In the genomic region with DNA sequence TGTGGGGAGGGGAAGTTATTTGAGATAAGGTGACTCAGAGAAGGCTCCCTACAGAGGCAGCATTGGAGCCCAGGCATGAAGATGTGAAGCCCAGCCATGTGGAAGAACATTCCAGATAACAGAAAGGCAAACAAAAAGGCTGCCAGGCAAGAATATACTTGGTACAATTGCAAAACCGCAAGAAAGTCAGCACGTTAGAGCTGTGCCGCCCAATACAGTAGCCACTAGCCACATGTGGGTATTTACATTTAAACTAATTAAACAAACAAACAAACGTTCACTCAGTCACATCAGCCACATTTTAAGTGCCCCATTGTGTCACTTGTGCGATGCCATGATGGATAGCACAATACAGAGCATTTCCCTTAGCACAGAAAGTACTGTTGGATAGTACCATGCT, we compare ENCODE assay signal across 26 cellular contexts.
DNase-seq lines count a peak whose midpoint lies in the region; ATAC-seq, FAIRE-seq and TF ChIP-seq lines count a peak whose summit lies in the region.
"Had no signal": no experiment of that assay in that cellular context is flagged by ENCODE, and none has a peak within 500 bp of the region (broad histone marks: within the 10 kb centered on the region; RNA-seq: fewer than 3 reads in every experiment).

No MANE protein-coding gene starts in this region.

- POLR2A ChIA-PET in K562 (lab: Yijun Ruan, JAX) = no interaction called here

- no peaks in the 10 kb centered on the region for H3K9me3 Mint-ChIP-seq in neural progenitor cell
- peaks cover 8% of the 10 kb centered on the region for H3K9me3 Mint-ChIP-seq in activated naive CD8-positive, alpha-beta T cell treated with anti-CD3 and anti-CD28 coated beads for 36 hours
- H3K9me3 Mint-ChIP-seq: activated naive CD4-positive, alpha-beta T cell treated with anti-CD3 and anti-CD28 coated beads, Interleukin-2, amount 50 U/mL, for 24 hours had no signal

- BruUV-seq in K562 (replicated peaks; lab: Mats Ljungman, UMichigan) = no TSS peak

- H2AFZ ChIP-seq in K562 (ENCODE audit: low read depth, low read length) = no peak overlapping the region
- H2AFZ ChIP-seq in neural progenitor cell (replicated peaks) = no peak overlapping the region

- in situ Hi-C loops in K562 (cut with MboI) = no loop called here

- TF ChIP-seq CTCF in K562 (IDR thresholded peaks at IDR 0.05 in 2 of 3, conservative IDR thresholded peaks at IDR 0.05 in 1 of 3; ENCODE audit: insufficient read depth in 2 of 3, low read depth in 1 of 3, low read length in 3 of 3) = no peak
- no peak for TF ChIP-seq CTCF in neural progenitor cell (IDR thresholded peaks at IDR 0.05)

- H3K4me1 ChIP-seq in K562 (replicated peaks in 1 of 2; ENCODE audit: control insufficient read depth in 2 of 2, insufficient read depth in 2 of 2, low read length in 2 of 2) (no peaks in the 10 kb centered on the region), neural progenitor cell (peaks cover 4% of the 10 kb centered on the region)
- H3K4me1 ChIP-seq: pancreas, sigmoid colon, upper lobe of left lung had no signal

- TF ChIP-seq RAD21 in K562 (CRISPR knock-in tag; conservative IDR thresholded peaks at IDR 0.05 in 1 of 2, IDR thresholded peaks at IDR 0.05 in 1 of 2) = no peak

- H4K20me1 ChIP-seq in K562 (replicated peaks; ENCODE audit: control insufficient read depth, insufficient read depth, low read length) (no peaks in the 10 kb centered on the region; the same call in 1 of the 2 replicates), neural progenitor cell (ENCODE audit: low read depth) (no peaks in the 10 kb centered on the region)

- no peaks in the 10 kb centered on the region for H3F3A ChIP-seq in neural progenitor cell (ENCODE audit: low read depth)

- 45% methylated on average over 5 of the region's 5 CpGs for WGBS in K562 (ENCODE audit: insufficient coverage, low coverage, missing lambda C conversion rate)

- H3K9ac ChIP-seq in K562 (ENCODE audit: insufficient read depth in 1 of 2, low read depth in 2 of 2, low read length in 2 of 2) (no peak overlapping the region), neural progenitor cell (no peak overlapping the region)

- no peaks in the 10 kb centered on the region for H3K9me1 ChIP-seq in K562 (ENCODE audit: control insufficient read depth, insufficient read depth, low read length)

- H3K4me2 ChIP-seq in K562 (ENCODE audit: insufficient read depth, low read length) (no peak overlapping the region), neural progenitor cell (no peak overlapping the region)

- DNase-seq in H54 (ENCODE audit: insufficient read length, low spot score) (no peak), NCI-H226 (peak; percentile 1), K562 (ENCODE audit: extremely low read depth in 1 of 4, low spot score in 3 of 4) (peak in 2 of 4 experiments; percentile 7 to 12), neural progenitor cell (ENCODE audit: low spot score) (peak; percentile 12), anterior cingulate cortex (lab: John Stamatoyannopoulos, UW) (no peak), GF-D8 (lab: John Stamatoyannopoulos, UW) (no peak)
- no peak for DNase-seq in activated naive CD8-positive, alpha-beta T cell treated with anti-CD3 and anti-CD28 coated beads for 36 hours
- DNase-seq: activated CD8-positive, alpha-beta memory T cell treated with anti-CD3 and anti-CD28 coated beads for 24 hours; activated T-cell treated with anti-CD3 and anti-CD28 coated beads, Interleukin-2, amount 50 U/mL, for 72 hours; foreskin melanocyte; hypothalamus; MM.1S; naive B cell; NCI-H1694 treated with DMSO at 0.1 percent for 48 hours; NCI-H524; pancreas; sigmoid colon; stimulated activated CD4-positive, alpha-beta T cell treated with anti-CD3 and anti-CD28 coated beads, Interleukin-2, amount 100 ng/mL, for 24 hours; T-helper 2 cell; upper lobe of left lung had no signal

- intact Hi-C loops in K562 (cut with micrococcal nuclease) = no loop called here

- peaks cover 1% of the 10 kb centered on the region for H3K36me3 Mint-ChIP-seq in neural progenitor cell
- no peaks in the 10 kb centered on the region for H3K36me3 Mint-ChIP-seq in activated naive CD8-positive, alpha-beta T cell treated with anti-CD3 and anti-CD28 coated beads for 36 hours
- H3K36me3 Mint-ChIP-seq: activated naive CD4-positive, alpha-beta T cell treated with anti-CD3 and anti-CD28 coated beads, Interleukin-2, amount 50 U/mL, for 24 hours; naive B cell had no signal

- no peak overlapping the region for H3K4me3 Mint-ChIP-seq in neural progenitor cell
- no peak overlapping the region for H3K4me3 Mint-ChIP-seq in activated naive CD8-positive, alpha-beta T cell treated with anti-CD3 and anti-CD28 coated beads for 36 hours
- H3K4me3 Mint-ChIP-seq: activated naive CD4-positive, alpha-beta T cell treated with anti-CD3 and anti-CD28 coated beads, Interleukin-2, amount 50 U/mL, for 24 hours; activated T-cell treated with anti-CD3 and anti-CD28 coated beads, Interleukin-2, amount 50 U/mL, for 72 hours; B cell; dendritic cell treated with granulocyte-macrophage colony-stimulating factor and Interleukin-4, amounts not matched to agents 40 ng/mL and 50 ng/mL, for 4 days; naive B cell had no signal

- peak; percentile 60 for ATAC-seq in K562
- ATAC-seq: activated T-cell treated with anti-CD3 and anti-CD28 coated beads, Interleukin-2, amount 50 U/mL, for 72 hours; pancreas had no signal

- no peak overlapping the region for H3K27ac Mint-ChIP-seq in neural progenitor cell
- H3K27ac Mint-ChIP-seq in activated naive CD8-positive, alpha-beta T cell treated with anti-CD3 and anti-CD28 coated beads for 36 hours = no peak overlapping the region
- H3K27ac Mint-ChIP-seq: activated naive CD4-positive, alpha-beta T cell treated with anti-CD3 and anti-CD28 coated beads, Interleukin-2, amount 50 U/mL, for 24 hours; activated T-cell treated with anti-CD3 and anti-CD28 coated beads, Interleukin-2, amount 50 U/mL, for 72 hours; B cell; dendritic cell treated with granulocyte-macrophage colony-stimulating factor and Interleukin-4, amounts not matched to agents 40 ng/mL and 50 ng/mL, for 4 days; naive B cell had no signal

- no peak for TF ChIP-seq POLR2A in H54 (IDR thresholded peaks at IDR 0.05; ENCODE audit: low read depth, low read length)
- TF ChIP-seq POLR2A in K562 (conservative IDR thresholded peaks at IDR 0.05) = no peak

- H3K79me2 ChIP-seq in K562 (ENCODE audit: control insufficient read depth, insufficient read depth, low read length) (no peaks in the 10 kb centered on the region; the same call in 2 of the 3 replicates), neural progenitor cell (ENCODE audit: low read depth) (no peaks in the 10 kb centered on the region)

- H3K27me3 Mint-ChIP-seq in neural progenitor cell (ENCODE audit: insufficient read depth, low read depth) = peaks cover 2% of the 10 kb centered on the region
- H3K27me3 Mint-ChIP-seq in activated naive CD8-positive, alpha-beta T cell treated with anti-CD3 and anti-CD28 coated beads for 36 hours = peaks cover 5% of the 10 kb centered on the region
- H3K27me3 Mint-ChIP-seq: B cell; dendritic cell treated with granulocyte-macrophage colony-stimulating factor and Interleukin-4, amounts not matched to agents 40 ng/mL and 50 ng/mL, for 4 days; naive B cell had no signal

- CTCF ChIA-PET in K562 (lab: Yijun Ruan, JAX; ENCODE audit: low intra/inter-chr PET ratio) = no interaction called here

- FAIRE-seq in H54 (lab: Jason Lieb, UNC) = peak; percentile 57
- FAIRE-seq in K562 (lab: Jason Lieb, UNC) = no peak
- FAIRE-seq: endothelial cell of umbilical vein, keratinocyte, pancreas had no signal

- peaks cover 10% of the 10 kb centered on the region for H3K4me1 Mint-ChIP-seq in neural progenitor cell
- H3K4me1 Mint-ChIP-seq in activated naive CD8-positive, alpha-beta T cell treated with anti-CD3 and anti-CD28 coated beads for 36 hours = no peaks in the 10 kb centered on the region
- H3K4me1 Mint-ChIP-seq: activated naive CD4-positive, alpha-beta T cell treated with anti-CD3 and anti-CD28 coated beads, Interleukin-2, amount 50 U/mL, for 24 hours; B cell; naive B cell had no signal

- no peak overlapping the region for H3K27ac ChIP-seq in K562 (ENCODE audit: extremely low read depth, low read depth, low read length)
- H3K27ac ChIP-seq in neural progenitor cell = no peak overlapping the region
- H3K27ac ChIP-seq: pancreas, sigmoid colon, SJSA1, upper lobe of left lung had no signal

- H3K9me3 ChIP-seq in K562 (replicated peaks; ENCODE audit: control insufficient read depth, insufficient read depth, low read depth, low read length) = no peaks in the 10 kb centered on the region
- H3K9me3 ChIP-seq in neural progenitor cell (ENCODE audit: low read depth) = no peaks in the 10 kb centered on the region
- H3K9me3 ChIP-seq: pancreas, sigmoid colon, SJSA1, upper lobe of left lung had no signal

- no peak for TF ChIP-seq EP300 in K562 (IDR thresholded peaks at IDR 0.05; ENCODE audit: low read length)

- H3K4me3 ChIP-seq in K562 (no peak overlapping the region), neural progenitor cell (no peak overlapping the region)
- H3K4me3 ChIP-seq: pancreas, sigmoid colon, SJSA1, upper lobe of left lung had no signal

- peaks cover 11% of the 10 kb centered on the region; the same call in 2 of the 3 replicates for H3K36me3 ChIP-seq in K562 (ENCODE audit: control insufficient read depth, insufficient read depth, low read length)
- H3K36me3 ChIP-seq in neural progenitor cell = no peaks in the 10 kb centered on the region
- H3K36me3 ChIP-seq: pancreas, sigmoid colon, SJSA1, upper lobe of left lung had no signal

- H3K27me3 ChIP-seq in K562 (ENCODE audit: control insufficient read depth in 2 of 2, insufficient read depth in 2 of 2, low read length in 2 of 2) (no peaks in the 10 kb centered on the region), neural progenitor cell (no peaks in the 10 kb centered on the region)
- H3K27me3 ChIP-seq: pancreas, sigmoid colon, SJSA1, upper lobe of left lung had no signal

TF ChIP-seq in K562, 482 proteins besides CTCF, POLR2A, EP300 and RAD21:
- TF ChIP-seq, protein P1, sequence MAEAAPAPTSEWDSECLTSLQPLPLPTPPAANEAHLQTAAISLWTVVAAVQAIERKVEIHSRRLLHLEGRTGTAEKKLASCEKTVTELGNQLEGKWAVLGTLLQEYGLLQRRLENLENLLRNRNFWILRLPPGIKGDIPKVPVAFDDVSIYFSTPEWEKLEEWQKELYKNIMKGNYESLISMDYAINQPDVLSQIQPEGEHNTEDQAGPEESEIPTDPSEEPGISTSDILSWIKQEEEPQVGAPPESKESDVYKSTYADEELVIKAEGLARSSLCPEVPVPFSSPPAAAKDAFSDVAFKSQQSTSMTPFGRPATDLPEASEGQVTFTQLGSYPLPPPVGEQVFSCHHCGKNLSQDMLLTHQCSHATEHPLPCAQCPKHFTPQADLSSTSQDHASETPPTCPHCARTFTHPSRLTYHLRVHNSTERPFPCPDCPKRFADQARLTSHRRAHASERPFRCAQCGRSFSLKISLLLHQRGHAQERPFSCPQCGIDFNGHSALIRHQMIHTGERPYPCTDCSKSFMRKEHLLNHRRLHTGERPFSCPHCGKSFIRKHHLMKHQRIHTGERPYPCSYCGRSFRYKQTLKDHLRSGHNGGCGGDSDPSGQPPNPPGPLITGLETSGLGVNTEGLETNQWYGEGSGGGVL (CRISPR knock-in tag; IDR thresholded peaks at IDR 0.05) = no peak
- no peak for TF ChIP-seq XRCC3 (IDR thresholded peaks at IDR 0.05)
- peak in 1 of 2 experiments; percentile 36; a peak in 1 of 4 replicates for TF ChIP-seq FOXA3 (CRISPR knock-in tag; conservative IDR thresholded peaks at IDR 0.05 in 1 of 2, IDR thresholded peaks at IDR 0.05 in 1 of 2)
- TF ChIP-seq PHF20 (IDR thresholded peaks at IDR 0.05; ENCODE audit: partially characterized antibody) = no peak
TF ChIP-seq in K562: peak in this region for 1.

Comparison
In these comparisons a context has a peak if more than half of its experiments do, and no peak if none do; other contexts are left out.
1. DNase-seq: peak in NCI-H226 (single experiment) and neural progenitor cell (single experiment); none in H54 (single experiment), anterior cingulate cortex (0 of 58), activated naive CD8-positive, alpha-beta T cell treated with anti-CD3 and anti-CD28 coated beads for 36 hours (single experiment) and GF-D8 (single experiment).